Comparison of ENCODE assay signal across 8 cellular contexts in genomic region chr15:67100808-67101581, GRCh38. TPM values are rescaled to one million over a fixed set of nuclear protein-coding genes. Genes with fewer than 3 reads are reported as not detected.
DNase-seq lines count a peak whose midpoint lies in the region; ATAC-seq and TF ChIP-seq lines count a peak whose summit lies in the region.

No MANE protein-coding gene starts in this region.

- TSS peak; percentile 86 for BruUV-seq in OCI-LY7 (replicated peaks; lab: Mats Ljungman, UMichigan)

- no peak overlapping the region for H3K4me3 Mint-ChIP-seq in type B pancreatic cell

- peaks cover 50% of the 10 kb centered on the region for H3K4me1 Mint-ChIP-seq in type B pancreatic cell (ENCODE audit: unreplicated experiment)

- no peaks in the 10 kb centered on the region for H3K9me3 Mint-ChIP-seq in type B pancreatic cell

- no peaks in the 10 kb centered on the region for H3K27me3 ChIP-seq in muscle layer of duodenum (ENCODE audit: low read depth, low read length)

- peaks cover 14% of the 10 kb centered on the region for H3K36me3 Mint-ChIP-seq in type B pancreatic cell

- H3K27ac Mint-ChIP-seq in type B pancreatic cell, result no peak overlapping the region

- POLR2A ChIA-PET in OCI-LY7 (lab: Charles Lee), result interaction anchor here (0.5 to 4.1 kb wide), 17 partner anchors 9 to 697 kb away, joined by 3 to 29 read pairs (median 4); partner anchors contain the start of gene SMAD3

- peak overlapping the region; percentile 94 for H3K4me2 ChIP-seq in OCI-LY7 (ENCODE audit: low read length)

- DNase-seq in OCI-LY7 (ENCODE audit: low spot score), result peak; percentile 82
- no peak for DNase-seq in SKM-1 treated with dmso at 0.1 percent for 144 hours (lab: John Stamatoyannopoulos, UW; ENCODE audit: unreplicated experiment)
- DNase-seq in substantia nigra (lab: John Stamatoyannopoulos, UW), result no peak
- DNase-seq in NCI-H146 treated with DMSO at 0.1 percent for 48 hours (lab: John Stamatoyannopoulos, UW; ENCODE audit: unreplicated experiment), result no peak
- no peak for DNase-seq in type B pancreatic cell (ENCODE audit: extremely low spot score, unreplicated experiment)

- H3K4me1 ChIP-seq in OCI-LY7 (ENCODE audit: insufficient read depth, low read length, poor library complexity, severe bottlenecking), result peaks cover 99% of the 10 kb centered on the region
- H3K4me1 ChIP-seq in muscle layer of duodenum (ENCODE audit: control insufficient read depth in 1 of 2, insufficient read depth in 2 of 2, low read length in 2 of 2), result peaks cover 21 to 35% of the 10 kb centered on the region in 2 donors

- CTCF ChIA-PET in OCI-LY7 (lab: Charles Lee; ENCODE audit: unreplicated experiment), result interaction anchor here (0.9 to 2.5 kb wide), 9 partner anchors 9 to 34 kb away, joined by 3 to 10 read pairs (median 3); no protein-coding TSS in a partner anchor

- no peak overlapping the region; the same call in 1 of the 2 replicates for H2AFZ ChIP-seq in OCI-LY7 (ENCODE audit: low read length)

- H4K20me1 ChIP-seq in OCI-LY7 (ENCODE audit: insufficient read depth, low read length), result no peaks in the 10 kb centered on the region

- no peaks in the 10 kb centered on the region for H3K27me3 Mint-ChIP-seq in type B pancreatic cell

- ATAC-seq in GM21723 (IDR thresholded peaks at IDR 0.05; ENCODE audit: unreplicated experiment), result peak; percentile 70

- H3K36me3 ChIP-seq in OCI-LY7 (ENCODE audit: insufficient read depth, low read length) (peaks cover 51% of the 10 kb centered on the region; the same call in 1 of the 2 replicates), muscle layer of duodenum (ENCODE audit: control insufficient read depth in 1 of 2, insufficient read depth in 2 of 2, low read length in 2 of 2) (no peaks in the 10 kb centered on the region)

- H3K27ac ChIP-seq in OCI-LY7 (ENCODE audit: low read depth, low read length, poor library complexity, severe bottlenecking) (peak overlapping the region; percentile 98), muscle layer of duodenum (ENCODE audit: low read length) (peak overlapping the region; percentile 4), substantia nigra (ENCODE audit: low read depth, low read length, poor library complexity, severe bottlenecking) (no peak overlapping the region)

- H3K9me3 ChIP-seq in OCI-LY7 (ENCODE audit: low read length) (no peaks in the 10 kb centered on the region), muscle layer of duodenum (ENCODE audit: control insufficient read depth in 1 of 2, low read length in 2 of 2) (no peaks in the 10 kb centered on the region)

- H3K4me3 ChIP-seq in OCI-LY7 (ENCODE audit: low read depth, low read length, poor library complexity, severe bottlenecking) (peak overlapping the region; percentile 62), muscle layer of duodenum (ENCODE audit: low read depth in 1 of 2, low read length in 2 of 2) (no peak overlapping the region)

- intact Hi-C loops in OCI-LY7 (cut with micrococcal nuclease; ENCODE audit: unreplicated experiment), result no loop called here

- H3K79me2 ChIP-seq in OCI-LY7 (ENCODE audit: insufficient read depth, low read depth, low read length), result peaks cover 83% of the 10 kb centered on the region

- no peak for TF ChIP-seq CTCF in OCI-LY7 (conservative IDR thresholded peaks at IDR 0.05; ENCODE audit: low read length)
- no peak for TF ChIP-seq CTCF in type B pancreatic cell (conservative IDR thresholded peaks at IDR 0.05)

- peak; percentile 10 for TF ChIP-seq POLR2A in GM15510 (IDR thresholded peaks at IDR 0.05; ENCODE audit: borderline replicate concordance, extremely low read depth, insufficient read length)

- no peaks in the 10 kb centered on the region for H3K9me2 ChIP-seq in OCI-LY7 (ENCODE audit: insufficient read depth, low read length)

RNA-seq across cellular contexts. Expression of gene SMAD3, which starts 35.6 kb away (rescaled TPM):
- total RNA-seq in OCI-LY7 (2014; rRNA removed; shearing (Covaris generic)), result 32.8 and 41.2 TPM in 2 replicates
- 77.8 and 84.5 TPM in 2 replicates for total RNA-seq in OCI-LY7 (2022)
- 52.0 and 59.0 TPM in 2 replicates for total RNA-seq in type B pancreatic cell (ENCODE audit: low replicate concordance)
